Comparison of ENCODE assay signal across 8 cellular contexts in the genomic region with DNA sequence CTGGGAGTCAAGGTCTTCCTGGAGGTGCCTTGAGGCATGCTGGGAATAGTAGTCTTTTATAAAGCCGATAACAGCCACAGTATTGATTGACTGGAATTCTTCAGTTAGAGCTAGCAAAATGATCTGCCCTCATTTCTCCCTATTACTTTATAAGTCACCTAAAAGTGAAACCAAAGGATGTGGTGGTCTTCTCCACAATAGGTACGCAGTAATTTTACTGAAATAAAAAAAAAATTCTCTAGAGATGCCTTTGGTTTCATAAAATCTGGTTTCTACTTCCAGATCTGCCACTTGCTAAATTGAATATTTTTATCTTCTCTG. TPM values are rescaled to one million over a fixed set of nuclear protein-coding genes. Genes with fewer than 3 reads are reported as not detected.
DNase-seq lines count a peak whose midpoint lies in the region; ATAC-seq and TF ChIP-seq lines count a peak whose summit lies in the region.

No MANE protein-coding gene starts in this region.

- H3K4ac ChIP-seq in IMR-90 (ENCODE audit: low read depth, low read length): no peak overlapping the region

- WGBS in IMR-90 (ENCODE audit: extremely low coverage in 2 of 2, insufficient read length in 1 of 2), 2 experiments: no CpG with 5 or more reads among the region's 2 CpGs

- no peak overlapping the region for H3K23ac ChIP-seq in IMR-90 (ENCODE audit: low read depth, low read length)

- intact Hi-C loops in A673 (cut with micrococcal nuclease; ENCODE audit: unreplicated experiment) (no loop called here), IMR-90 (cut with micrococcal nuclease) (no loop called here)

- no peak overlapping the region for H3K14ac ChIP-seq in IMR-90 (replicated peaks; ENCODE audit: low read depth, low read length)

- BruUV-seq in A673 (replicated peaks; lab: Mats Ljungman, UMichigan) (no TSS peak), IMR-90 (replicated peaks; lab: Mats Ljungman, UMichigan) (no TSS peak)

- H3K9me3 ChIP-seq in A673 (ENCODE audit: low read depth, low read length, poor library complexity, severe bottlenecking) (no peaks in the 10 kb centered on the region), IMR-90 (ENCODE audit: control insufficient read depth, insufficient read depth, low read length) (peaks cover 2% of the 10 kb centered on the region), muscle layer of duodenum (ENCODE audit: control insufficient read depth in 1 of 2, low read length in 2 of 2) (peaks cover 0 to 2% of the 10 kb centered on the region in 2 donors)

- POLR2A ChIA-PET in A673 (lab: Charles Lee; ENCODE audit: low non-redundant PET) (no interaction called here), IMR-90 (lab: Charles Lee; ENCODE audit: unreplicated experiment) (no interaction called here)

- no peak overlapping the region for H2BK15ac ChIP-seq in IMR-90 (ENCODE audit: low read depth, low read length)

- DNase-seq in A673 (ENCODE audit: low spot score): no peak
- no peak for DNase-seq in IMR-90
- DNase-seq in cardiac fibroblast (ENCODE audit: low read depth in 2 of 2): no peak
- DNase-seq in glomerular visceral epithelial cell (ENCODE audit: extremely low spot score): no peak
- no peak for DNase-seq in NCI-H446 treated with DMSO at 0.1 percent for 48 hours (lab: John Stamatoyannopoulos, UW)
- DNase-seq in stimulated activated CD4-positive, alpha-beta T cell treated with anti-CD3 and anti-CD28 coated beads, Interleukin-2, amount 100 ng/mL, for 24 hours: no peak

- in situ Hi-C loops in IMR-90 (cut with MboI; ENCODE audit: low sequenced_read_pairs): no loop called here

- H3K18ac ChIP-seq in IMR-90 (ENCODE audit: low read depth, low read length): no peak overlapping the region

- H3K79me1 ChIP-seq in IMR-90 (ENCODE audit: low read depth in 1 of 2, low read length in 2 of 2): peaks cover 12 to 29% of the 10 kb centered on the region in 2 experiments

- H3K9me1 ChIP-seq in IMR-90 (ENCODE audit: insufficient read depth, low read length): peaks cover 10% of the 10 kb centered on the region

- CTCF ChIA-PET in A673 (lab: Charles Lee) (no interaction called here), IMR-90 (lab: Yijun Ruan, JAX) (no interaction called here)

- H4K5ac ChIP-seq in IMR-90 (ENCODE audit: low read depth, low read length): no peak overlapping the region

- H2BK5ac ChIP-seq in IMR-90 (ENCODE audit: low read depth, low read length, poor library complexity, severe bottlenecking): no peak overlapping the region

- no peaks in the 10 kb centered on the region for H3K4me1 ChIP-seq in A673 (ENCODE audit: insufficient read depth, low read length, poor library complexity, severe bottlenecking)
- H3K4me1 ChIP-seq in IMR-90 (ENCODE audit: control insufficient read depth, insufficient read depth, low read length): peaks cover 7% of the 10 kb centered on the region
- no peaks in the 10 kb centered on the region for H3K4me1 ChIP-seq in muscle layer of duodenum (ENCODE audit: control insufficient read depth in 1 of 2, insufficient read depth in 2 of 2, low read length in 2 of 2)

- H3K4me3 ChIP-seq in A673 (ENCODE audit: low read depth, low read length, poor library complexity, severe bottlenecking) (peak overlapping the region; percentile 88), IMR-90 (ENCODE audit: insufficient read depth, low read depth, low read length) (peak overlapping the region; percentile 98; the same call in 1 of the 2 replicates), cardiac fibroblast (replicated peaks in 1 of 2; ENCODE audit: low read depth in 2 of 2, low read length in 2 of 2) (peak overlapping the region; percentile 80 to 88), muscle layer of duodenum (ENCODE audit: low read depth in 1 of 2, low read length in 2 of 2) (peak overlapping the region; percentile 88 to 99)

- H3K56ac ChIP-seq in IMR-90 (ENCODE audit: extremely low read depth, insufficient read depth, low read length): no peak overlapping the region

- no peak overlapping the region for H2BK120ac ChIP-seq in IMR-90 (ENCODE audit: low read depth, low read length)

- no peak overlapping the region for H2BK20ac ChIP-seq in IMR-90 (ENCODE audit: low read depth, low read length)

- no peak overlapping the region for H3K9ac ChIP-seq in IMR-90 (ENCODE audit: low read depth, low read length)

- TF ChIP-seq POLR2A in IMR-90 (IDR thresholded peaks at IDR 0.05; ENCODE audit: low read depth, low read length): no peak

- no peak for TF ChIP-seq RAD21 in IMR-90 (IDR thresholded peaks at IDR 0.05; ENCODE audit: low read length)

- no peak overlapping the region for H2AK9ac ChIP-seq in IMR-90 (replicated peaks; ENCODE audit: low read depth, low read length, poor library complexity)

- H3K27ac ChIP-seq in A673 (ENCODE audit: low read depth, low read length, poor library complexity, severe bottlenecking) (peak overlapping the region; percentile 99), IMR-90 (ENCODE audit: insufficient read depth, low read length) (no peak overlapping the region), muscle layer of duodenum (ENCODE audit: low read length) (peak overlapping the region; percentile 92)

- no peaks in the 10 kb centered on the region for H3K36me3 ChIP-seq in A673 (ENCODE audit: insufficient read depth, low read length, poor library complexity, severe bottlenecking)
- no peaks in the 10 kb centered on the region for H3K36me3 ChIP-seq in IMR-90 (ENCODE audit: control insufficient read depth, insufficient read depth, low read length)
- H3K36me3 ChIP-seq in muscle layer of duodenum (ENCODE audit: control insufficient read depth in 1 of 2, insufficient read depth in 2 of 2, low read length in 2 of 2): no peaks in the 10 kb centered on the region

- TF ChIP-seq CTCF in A673 (conservative IDR thresholded peaks at IDR 0.05; ENCODE audit: low read depth, low read length) (no peak), IMR-90 (conservative IDR thresholded peaks at IDR 0.05; ENCODE audit: low read depth, low read length) (no peak), cardiac fibroblast (IDR thresholded peaks at IDR 0.05; ENCODE audit: low read depth, low read length) (no peak)

- H4K20me1 ChIP-seq in IMR-90 (ENCODE audit: insufficient read depth, low read length): no peaks in the 10 kb centered on the region

- H3K27me3 ChIP-seq in A673 (replicated peaks; ENCODE audit: insufficient read depth, low read depth, low read length, poor library complexity): no peaks in the 10 kb centered on the region
- H3K27me3 ChIP-seq in IMR-90 (ENCODE audit: control insufficient read depth, insufficient read depth, low read length): no peaks in the 10 kb centered on the region; the same call in 1 of the 2 replicates
- no peaks in the 10 kb centered on the region for H3K27me3 ChIP-seq in muscle layer of duodenum (ENCODE audit: low read depth, low read length)

- H4K8ac ChIP-seq in IMR-90 (ENCODE audit: low read depth in 2 of 2, low read length in 2 of 2): peak overlapping the region in 1 of 2 experiments; percentile 91; a peak in 3 of 4 replicates

- H2AFZ ChIP-seq in IMR-90 (replicated peaks; ENCODE audit: low read length, poor library complexity): peak overlapping the region; percentile 99

- ATAC-seq in IMR-90 (ENCODE audit: low read depth) (no peak), HG03175 (IDR thresholded peaks at IDR 0.05; ENCODE audit: unreplicated experiment) (no peak)

- no peak overlapping the region for H4K91ac ChIP-seq in IMR-90 (ENCODE audit: insufficient read depth, low read depth, low read length)

- H3K4me2 ChIP-seq in IMR-90 (ENCODE audit: low read depth, low read length): peak overlapping the region; percentile 65; the same call in 1 of the 2 replicates

- dilution Hi-C loops in IMR-90 (cut with HindIII; ENCODE audit: low sequenced_read_pairs, unreplicated experiment): no loop called here

- H2AK5ac ChIP-seq in IMR-90 (ENCODE audit: low read depth, low read length): no peak overlapping the region

TF ChIP-seq in IMR-90, 13 proteins besides CTCF, POLR2A, EP300 and RAD21 (continues in another document):
- TF ChIP-seq BHLHE40 (IDR thresholded peaks at IDR 0.05; ENCODE audit: low read depth, low read length): no peak
- TF ChIP-seq, protein P1, sequence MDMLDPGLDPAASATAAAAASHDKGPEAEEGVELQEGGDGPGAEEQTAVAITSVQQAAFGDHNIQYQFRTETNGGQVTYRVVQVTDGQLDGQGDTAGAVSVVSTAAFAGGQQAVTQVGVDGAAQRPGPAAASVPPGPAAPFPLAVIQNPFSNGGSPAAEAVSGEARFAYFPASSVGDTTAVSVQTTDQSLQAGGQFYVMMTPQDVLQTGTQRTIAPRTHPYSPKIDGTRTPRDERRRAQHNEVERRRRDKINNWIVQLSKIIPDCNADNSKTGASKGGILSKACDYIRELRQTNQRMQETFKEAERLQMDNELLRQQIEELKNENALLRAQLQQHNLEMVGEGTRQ (IDR thresholded peaks at IDR 0.05; ENCODE audit: low read depth, low read length): no peak
- no peak for TF ChIP-seq MXI1 (IDR thresholded peaks at IDR 0.05; ENCODE audit: borderline replicate concordance, low read depth, low read length)
- no peak for TF ChIP-seq RCOR1 (IDR thresholded peaks at IDR 0.05; ENCODE audit: insufficient replicate concordance, low read length)
- TF ChIP-seq FOS (IDR thresholded peaks at IDR 0.05; ENCODE audit: low read depth, low read length): no peak
- no peak for TF ChIP-seq NFE2L2 (IDR thresholded peaks at IDR 0.05; ENCODE audit: low read depth, low read length)
- no peak for TF ChIP-seq MAFK (IDR thresholded peaks at IDR 0.05; ENCODE audit: low read depth, low read length)
- no peak for TF ChIP-seq SMC3 (IDR thresholded peaks at IDR 0.05; ENCODE audit: low read depth, low read length)

RNA-seq across cellular contexts. Expression of gene NDC1, which starts 0.5 kb away (rescaled TPM):
- total RNA-seq in A673 (2021) (22.2 and 26.6 TPM in 2 replicates), IMR-90 (2012; rRNA removed) (33.9 and 45.3 TPM in 2 replicates)
- polyA plus RNA-seq in IMR-90 (2012; rRNA removed): 9.6 and 11.8 TPM in 2 replicates
- 3.2 and 3.7 TPM in 2 replicates for polyA plus RNA-seq in IMR-90 (2012; cell fraction: cytosol; rRNA removed)
- 1.6 and 4.9 TPM in 2 replicates for polyA plus RNA-seq in IMR-90 (2012; cell fraction: nucleus; rRNA removed; ENCODE audit: low replicate concordance)

RNA-seq across cellular contexts. Expression of gene YIPF1, which starts 51.0 kb away (rescaled TPM):
- 7.8 and 8.5 TPM in 2 replicates for total RNA-seq in A673 (2021)
- total RNA-seq in IMR-90 (2012; rRNA removed): 28.9 and 35.3 TPM in 2 replicates
- polyA plus RNA-seq in IMR-90 (2012; rRNA removed): 22.2 and 23.7 TPM in 2 replicates
- 9.2 and 17.1 TPM in 2 replicates for polyA plus RNA-seq in IMR-90 (2012; cell fraction: cytosol; rRNA removed)
- 4.9 and 20.7 TPM in 2 replicates for polyA plus RNA-seq in IMR-90 (2012; cell fraction: nucleus; rRNA removed; ENCODE audit: low replicate concordance)

RNA-seq across cellular contexts. Expression of gene DIO1, which starts 55.4 kb away (rescaled TPM):
- total RNA-seq in A673 (2021) (not detected in 2 replicates), IMR-90 (2012; rRNA removed) (not detected in 2 replicates)
- not detected in 2 replicates for polyA plus RNA-seq in IMR-90 (2012; rRNA removed)
- not detected in 2 replicates for polyA plus RNA-seq in IMR-90 (2012; cell fraction: cytosol; rRNA removed)
- not detected in 2 replicates for polyA plus RNA-seq in IMR-90 (2012; cell fraction: nucleus; rRNA removed; ENCODE audit: low replicate concordance)
